Comparison of ENCODE assay signal across 9 cellular contexts in the genomic region with DNA sequence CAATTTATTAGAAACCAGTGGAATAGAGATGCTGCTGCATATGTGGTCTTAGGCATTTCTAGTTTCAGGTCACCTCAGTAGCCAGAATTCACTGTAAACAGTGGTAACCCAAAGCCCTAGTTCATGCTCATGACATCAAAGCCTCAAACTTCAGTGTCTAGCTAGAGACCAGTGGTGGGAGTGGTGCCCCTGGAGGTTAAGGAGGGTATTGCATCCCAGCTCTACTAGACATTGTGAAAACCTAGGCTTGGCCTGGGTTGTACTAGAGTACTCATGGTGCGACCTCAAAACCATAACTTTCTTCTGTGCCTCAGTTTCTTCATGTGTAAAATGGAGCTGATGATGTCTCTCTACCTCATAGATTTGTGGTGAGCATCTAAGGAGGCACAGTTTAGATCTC. TPM values are rescaled to one million over a fixed set of nuclear protein-coding genes. Genes with fewer than 3 reads are reported as not detected.
DNase-seq lines count a peak whose midpoint lies in the region; ATAC-seq and TF ChIP-seq lines count a peak whose summit lies in the region.
"Had no signal": no experiment of that assay in that cellular context is flagged by ENCODE, and none has a peak within 500 bp of the region (broad histone marks: within the 10 kb centered on the region; RNA-seq: fewer than 3 reads in every experiment).

No MANE protein-coding gene starts in this region.

- H3K4me3 ChIP-seq in IMR-90 (ENCODE audit: insufficient read depth, low read depth, low read length): no peak overlapping the region
- no peak overlapping the region for H3K4me3 ChIP-seq in mammary epithelial cell (replicated peaks in 1 of 3; ENCODE audit: insufficient read depth in 1 of 3, low read depth in 2 of 3, low read length in 3 of 3)
- no peak overlapping the region for H3K4me3 ChIP-seq in parathyroid adenoma (ENCODE audit: low read depth, low read length)
- no peak overlapping the region for H3K4me3 ChIP-seq in mesenchymal stem cell (ENCODE audit: insufficient read depth in 1 of 2, low read depth in 1 of 2, low read length in 2 of 2)

- H3K4me1 ChIP-seq in IMR-90 (ENCODE audit: control insufficient read depth, insufficient read depth, low read length) (peaks cover 26% of the 10 kb centered on the region), mammary epithelial cell (ENCODE audit: insufficient read depth, low read length) (no peaks in the 10 kb centered on the region), parathyroid adenoma (peaks cover 35% of the 10 kb centered on the region), mesenchymal stem cell (ENCODE audit: control insufficient read depth, insufficient read depth, low read depth, low read length) (peaks cover 42% of the 10 kb centered on the region)

- H2AFZ ChIP-seq in IMR-90 (replicated peaks; ENCODE audit: low read length, poor library complexity) (no peak overlapping the region), mammary epithelial cell (ENCODE audit: low read depth, low read length) (no peak overlapping the region), parathyroid adenoma (no peak overlapping the region), mesenchymal stem cell (ENCODE audit: low read depth, low read length) (no peak overlapping the region)

- H3K23ac ChIP-seq in IMR-90 (ENCODE audit: low read depth, low read length): no peak overlapping the region
- no peak overlapping the region for H3K23ac ChIP-seq in mesenchymal stem cell (ENCODE audit: low read length in 2 of 2)

- no peak overlapping the region for H2BK20ac ChIP-seq in IMR-90 (ENCODE audit: low read depth, low read length)

- intact Hi-C loops in IMR-90 (cut with micrococcal nuclease): loop anchor here (2.0 to 5.0 kb wide), 2 partner anchors 16 to 213 kb away; no protein-coding TSS in a partner anchor
- intact Hi-C loops in mammary epithelial cell (cut with micrococcal nuclease): no loop called here

- H3K9me3 ChIP-seq in IMR-90 (ENCODE audit: control insufficient read depth, insufficient read depth, low read length) (no peaks in the 10 kb centered on the region), mammary epithelial cell (replicated peaks; ENCODE audit: insufficient read depth, low read length) (peaks cover 21% of the 10 kb centered on the region), parathyroid adenoma (ENCODE audit: control insufficient read depth, low read length) (no peaks in the 10 kb centered on the region), mesenchymal stem cell (ENCODE audit: control insufficient read depth, low read length) (no peaks in the 10 kb centered on the region)

- H3K27ac ChIP-seq in IMR-90 (ENCODE audit: insufficient read depth, low read length) (no peak overlapping the region; the same call in 1 of the 2 replicates), mammary epithelial cell (ENCODE audit: insufficient read depth, low read depth, low read length) (no peak overlapping the region), parathyroid adenoma (peak overlapping the region; percentile 95), mesenchymal stem cell (ENCODE audit: low read length, poor library complexity, severe bottlenecking) (no peak overlapping the region)

- DNase-seq in DMS53 (lab: John Stamatoyannopoulos, UW) (peak; percentile 42), DMS53 treated with DMSO at 0.1 percent for 48 hours (lab: John Stamatoyannopoulos, UW; ENCODE audit: unreplicated experiment) (no peak), IMR-90 (no peak), mammary epithelial cell (no peak), GM10248 (ENCODE audit: extremely low spot score) (no peak), ureter (ENCODE audit: low spot score) (no peak), mesenchymal stem cell (no peak)
- DNase-seq: dermis blood vessel endothelial cell had no signal

- H3K14ac ChIP-seq in IMR-90 (replicated peaks; ENCODE audit: low read depth, low read length) (no peak overlapping the region), mesenchymal stem cell (ENCODE audit: low read length in 2 of 2) (no peak overlapping the region)

- TF ChIP-seq CTCF in IMR-90 (conservative IDR thresholded peaks at IDR 0.05; ENCODE audit: low read depth, low read length) (peak; percentile 49), mammary epithelial cell (conservative IDR thresholded peaks at IDR 0.05 in 1 of 2, IDR thresholded peaks at IDR 0.05 in 1 of 2; ENCODE audit: extremely low read depth in 1 of 2, insufficient read depth in 1 of 2, low read depth in 1 of 2, low read length in 2 of 2) (peak; percentile 31 to 40), parathyroid adenoma (IDR thresholded peaks at IDR 0.05) (no peak), GM10248 (IDR thresholded peaks at IDR 0.05; ENCODE audit: control extremely low read depth, extremely low read depth, low read depth, missing control alignments) (no peak)

- CTCF ChIA-PET in IMR-90 (lab: Yijun Ruan, JAX): no interaction called here
- CTCF ChIA-PET in mammary epithelial cell (lab: Charles Lee; ENCODE audit: low non-redundant PET): no interaction called here
- CTCF ChIA-PET in GM10248 (lab: Yijun Ruan, JAX): interaction anchor here (1.2 kb wide), 1 partner anchor 10 kb away, joined by 5 read pairs; no protein-coding TSS in a partner anchor

- no peak for TF ChIP-seq POLR2A in IMR-90 (IDR thresholded peaks at IDR 0.05; ENCODE audit: low read depth, low read length)

- dilution Hi-C loops in IMR-90 (cut with HindIII; ENCODE audit: low sequenced_read_pairs, unreplicated experiment): no loop called here
- dilution Hi-C loops in mammary epithelial cell (cut with HindIII; ENCODE audit: low sequenced_read_pairs): loop anchor here (5.0 kb wide), 1 partner anchor 78 kb away; no protein-coding TSS in a partner anchor

- no peak overlapping the region for H2AK5ac ChIP-seq in IMR-90 (ENCODE audit: low read depth, low read length)
- no peak overlapping the region for H2AK5ac ChIP-seq in mesenchymal stem cell (ENCODE audit: low read length, severe bottlenecking)

- H2AK9ac ChIP-seq in IMR-90 (replicated peaks; ENCODE audit: low read depth, low read length, poor library complexity): no peak overlapping the region

- H3K56ac ChIP-seq in IMR-90 (ENCODE audit: extremely low read depth, insufficient read depth, low read length): no peak overlapping the region

- ATAC-seq in IMR-90 (ENCODE audit: low read depth): no peak

- POLR2A ChIA-PET in IMR-90 (lab: Charles Lee; ENCODE audit: unreplicated experiment) (no interaction called here), GM10248 (lab: Yijun Ruan, JAX) (no interaction called here)

- H4K91ac ChIP-seq in IMR-90 (ENCODE audit: insufficient read depth, low read depth, low read length) (no peak overlapping the region), mesenchymal stem cell (ENCODE audit: low read length) (no peak overlapping the region)

- H3K36me3 ChIP-seq in IMR-90 (ENCODE audit: control insufficient read depth, insufficient read depth, low read length) (peaks cover 32% of the 10 kb centered on the region), mammary epithelial cell (ENCODE audit: insufficient read depth, low read length) (no peaks in the 10 kb centered on the region), parathyroid adenoma (ENCODE audit: control insufficient read depth, insufficient read depth, low read length) (no peaks in the 10 kb centered on the region), mesenchymal stem cell (ENCODE audit: control insufficient read depth in 1 of 2, insufficient read depth in 2 of 2, low read depth in 1 of 2, low read length in 2 of 2) (peaks cover 9 to 38% of the 10 kb centered on the region in 2 experiments)

- H4K20me1 ChIP-seq in IMR-90 (ENCODE audit: insufficient read depth, low read length) (peaks cover 92% of the 10 kb centered on the region), mammary epithelial cell (ENCODE audit: insufficient read depth, low read length) (no peaks in the 10 kb centered on the region)

- H2BK5ac ChIP-seq in IMR-90 (ENCODE audit: low read depth, low read length, poor library complexity, severe bottlenecking) (no peak overlapping the region), mesenchymal stem cell (ENCODE audit: low read depth, low read length, poor library complexity, severe bottlenecking) (no peak overlapping the region)

- H4K5ac ChIP-seq in IMR-90 (ENCODE audit: low read depth, low read length): no peak overlapping the region

- no peak overlapping the region for H4K8ac ChIP-seq in IMR-90 (ENCODE audit: low read depth in 2 of 2, low read length in 2 of 2)
- H4K8ac ChIP-seq in mesenchymal stem cell (ENCODE audit: low read length): no peak overlapping the region

- no peak overlapping the region for H3K18ac ChIP-seq in IMR-90 (ENCODE audit: low read depth, low read length)
- H3K18ac ChIP-seq in mesenchymal stem cell (ENCODE audit: low read depth in 1 of 2, low read length in 2 of 2): peak overlapping the region in 1 of 2 experiments; percentile 13

- no peak overlapping the region for H3K4ac ChIP-seq in IMR-90 (ENCODE audit: low read depth, low read length)
- no peak overlapping the region for H3K4ac ChIP-seq in mesenchymal stem cell (ENCODE audit: low read depth in 1 of 2, low read length in 2 of 2)

- H3K27me3 ChIP-seq in IMR-90 (ENCODE audit: control insufficient read depth, insufficient read depth, low read length) (no peaks in the 10 kb centered on the region), mammary epithelial cell (ENCODE audit: insufficient read depth, low read length) (no peaks in the 10 kb centered on the region), parathyroid adenoma (ENCODE audit: control insufficient read depth, insufficient read depth, low read length) (no peaks in the 10 kb centered on the region), mesenchymal stem cell (ENCODE audit: control insufficient read depth in 1 of 2, insufficient read depth in 1 of 2, low read length in 2 of 2) (no peaks in the 10 kb centered on the region)

- H2BK120ac ChIP-seq in IMR-90 (ENCODE audit: low read depth, low read length): no peak overlapping the region
- no peak overlapping the region for H2BK120ac ChIP-seq in mesenchymal stem cell (ENCODE audit: low read depth, low read length)

- H3K9me1 ChIP-seq in IMR-90 (ENCODE audit: insufficient read depth, low read length): peaks cover 44% of the 10 kb centered on the region

- TF ChIP-seq RAD21 in IMR-90 (IDR thresholded peaks at IDR 0.05; ENCODE audit: low read length): no peak

- H3K9ac ChIP-seq in IMR-90 (ENCODE audit: low read depth, low read length) (no peak overlapping the region), mammary epithelial cell (ENCODE audit: insufficient read depth, low read length) (no peak overlapping the region), parathyroid adenoma (no peak overlapping the region), mesenchymal stem cell (ENCODE audit: low read length) (no peak overlapping the region)

- no peak overlapping the region for H2BK12ac ChIP-seq in mesenchymal stem cell (ENCODE audit: low read length in 2 of 2)

- H3K79me2 ChIP-seq in mammary epithelial cell (ENCODE audit: insufficient read depth, low read length) (no peaks in the 10 kb centered on the region), parathyroid adenoma (no peaks in the 10 kb centered on the region)

- in situ Hi-C loops in IMR-90 (cut with MboI; ENCODE audit: low sequenced_read_pairs): loop anchor here (10.0 kb wide), 1 partner anchor 496 kb away; a partner anchor contains a TSS
- in situ Hi-C loops in mammary epithelial cell (cut with MboI; ENCODE audit: low sequenced_read_pairs in 2 of 2): no loop called here

- H2BK15ac ChIP-seq in IMR-90 (ENCODE audit: low read depth, low read length) (no peak overlapping the region), mesenchymal stem cell (ENCODE audit: low read depth, poor library complexity, severe bottlenecking) (no peak overlapping the region)

- peaks cover 35 to 81% of the 10 kb centered on the region in 2 experiments for H3K79me1 ChIP-seq in IMR-90 (ENCODE audit: low read depth in 1 of 2, low read length in 2 of 2)
- H3K79me1 ChIP-seq in mesenchymal stem cell (replicated peaks; ENCODE audit: low read length, poor library complexity, severe bottlenecking): peaks cover 33% of the 10 kb centered on the region

- H3K4me2 ChIP-seq in IMR-90 (ENCODE audit: low read depth, low read length) (no peak overlapping the region), mammary epithelial cell (ENCODE audit: insufficient read depth, low read depth, low read length) (no peak overlapping the region), parathyroid adenoma (ENCODE audit: low read length) (no peak overlapping the region), mesenchymal stem cell (ENCODE audit: low read length, poor library complexity, severe bottlenecking) (no peak overlapping the region)

- BruUV-seq in IMR-90 (replicated peaks; lab: Mats Ljungman, UMichigan) (no TSS peak), mammary epithelial cell (replicated peaks; lab: Mats Ljungman, UMichigan) (no TSS peak)

- no CpG with 5 or more reads among the region's 1 CpG for WGBS in IMR-90 (ENCODE audit: extremely low coverage in 2 of 2, insufficient read length in 1 of 2), 2 experiments
- 80% methylated on average over 1 of the region's 1 CpG for WGBS in mammary epithelial cell (ENCODE audit: low coverage, missing lambda C conversion rate)
- WGBS in mesenchymal stem cell: 100% methylated on average over 1 of the region's 1 CpG

RNA-seq across cellular contexts. Expression of a gene that starts 18.8 kb away (rescaled TPM):
- total RNA-seq in IMR-90 (2012; rRNA removed): 19.2 and 21.1 TPM in 2 replicates
- 154 and 173 TPM in 2 replicates for polyA plus RNA-seq in IMR-90 (2012; rRNA removed)
- 95.5 and 194 TPM in 2 replicates for polyA plus RNA-seq in IMR-90 (2012; cell fraction: cytosol; rRNA removed)
- 391 and 419 TPM in 2 replicates for polyA plus RNA-seq in IMR-90 (2012; cell fraction: nucleus; rRNA removed; ENCODE audit: low replicate concordance)
- total RNA-seq in mammary epithelial cell: 10 to 100 TPM in 1 of 2 donors, 1 to 10 TPM in 1; 7.2 to 22.8 TPM
- polyA plus RNA-seq in mammary epithelial cell: 1.2 TPM
- polyA minus RNA-seq in mammary epithelial cell: 5.4 TPM
- 64.7 TPM for total RNA-seq in ureter
- polyA plus RNA-seq in mesenchymal stem cell (2013, experiment 1 of 2): 754 TPM
- 709 TPM for polyA plus RNA-seq in mesenchymal stem cell (2013, experiment 2 of 2)

Comparison
In these comparisons a context has a peak if more than half of its experiments do, and no peak if none do; other contexts are left out.
1. CTCF ChIP-seq: peak in IMR-90 (single experiment) and mammary epithelial cell (2 of 2); none in parathyroid adenoma (single experiment) and GM10248 (single experiment).